11 cellular contexts compared by ENCODE assay signal in the genomic region with DNA sequence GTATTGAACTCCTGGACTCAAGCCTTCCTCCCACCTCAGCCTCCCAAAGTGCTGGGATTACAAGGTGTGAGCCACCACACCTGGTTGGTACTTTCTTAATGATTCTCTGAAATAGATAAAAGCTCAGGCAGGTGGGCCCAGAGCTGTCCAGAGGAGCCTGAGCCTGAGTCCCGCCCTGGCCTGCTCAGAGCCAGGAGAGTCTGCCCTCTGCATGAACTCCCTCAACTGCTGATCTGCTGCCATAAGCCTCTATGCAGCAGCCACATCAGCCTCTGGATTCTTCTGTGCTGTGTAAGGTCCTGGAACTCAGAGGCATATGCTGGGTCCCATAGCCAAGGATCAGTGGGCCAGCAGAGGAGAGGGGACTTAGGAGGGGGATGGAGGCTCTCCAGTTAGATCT. TPM values are rescaled to one million over a fixed set of nuclear protein-coding genes. Genes with fewer than 3 reads are reported as not detected.
DNase-seq lines count a peak whose midpoint lies in the region; ATAC-seq and TF ChIP-seq lines count a peak whose summit lies in the region.
"Had no signal": no experiment of that assay in that cellular context is flagged by ENCODE, and none has a peak within 500 bp of the region (broad histone marks: within the 10 kb centered on the region; RNA-seq: fewer than 3 reads in every experiment).

No MANE protein-coding gene starts in this region.

- POLR2A ChIA-PET in AG04449 (lab: Yijun Ruan, JAX), result no interaction called here
- POLR2A ChIA-PET in naive thymus-derived CD4-positive, alpha-beta T cell (lab: Charles Lee), result interaction anchor here (0.6 to 18.6 kb wide), 3 partner anchors 22 to 193 kb away, joined by 3 to 219 read pairs (median 5); partner anchors contain the start of gene DDIT4

- H3K27ac Mint-ChIP-seq in naive thymus-derived CD4-positive, alpha-beta T cell, result peak overlapping the region; percentile 75 to 98 (median 87)

- peaks cover 50 to 90% of the 10 kb centered on the region in 2 donors for H3K4me1 ChIP-seq in naive thymus-derived CD4-positive, alpha-beta T cell (ENCODE audit: control insufficient read depth in 2 of 2, insufficient read depth in 2 of 2, low read length in 2 of 2)

- H3K9me3 ChIP-seq in naive thymus-derived CD4-positive, alpha-beta T cell (ENCODE audit: control insufficient read depth in 2 of 3, low read length in 3 of 3), result no peaks in the 10 kb centered on the region

- DNase-seq in AG04449 (ENCODE audit: low read depth, low spot score), result peak; percentile 44
- peak; percentile 21 for DNase-seq in NCI-H69 (lab: John Stamatoyannopoulos, UW)
- DNase-seq in dedifferentiated amniotic fluid mesenchymal stem cell (ENCODE audit: extremely low spot score), result peak; percentile 64
- no peak for DNase-seq in naive thymus-derived CD4-positive, alpha-beta T cell
- DNase-seq in cerebellum (ENCODE audit: low spot score), result no peak
- DNase-seq in SW 1271 (lab: John Stamatoyannopoulos, UW), result no peak
- DNase-seq in NCI-H2196 treated with DMSO at 0.1 percent for 48 hours (lab: John Stamatoyannopoulos, UW; ENCODE audit: unreplicated experiment), result no peak
- DNase-seq: activated CD8-positive, alpha-beta memory T cell treated with anti-CD3 and anti-CD28 coated beads, Interleukin-2, amount 50 U/mL, for 4 hours; DMS79; NCI-H2107 had no signal

- H3K27me3 Mint-ChIP-seq in naive thymus-derived CD4-positive, alpha-beta T cell, result no peaks in the 10 kb centered on the region

- H3K4me3 Mint-ChIP-seq in naive thymus-derived CD4-positive, alpha-beta T cell, result peak overlapping the region in 9 of 10 donors; percentile 57 to 74 (median 63)

- TF ChIP-seq CTCF in AG04449 (IDR thresholded peaks at IDR 0.05; ENCODE audit: insufficient read depth, low read length, missing control alignments), result no peak

- TF ChIP-seq POLR2A in GM18505 (IDR thresholded peaks at IDR 0.05; ENCODE audit: borderline replicate concordance, extremely low read depth, insufficient read depth, insufficient read length), result no peak

- H3K36me3 ChIP-seq in naive thymus-derived CD4-positive, alpha-beta T cell (ENCODE audit: control insufficient read depth in 2 of 3, insufficient read depth in 3 of 3, low read length in 3 of 3), result no peaks in the 10 kb centered on the region

- ATAC-seq in naive thymus-derived CD4-positive, alpha-beta T cell, result no peak
- no peak for ATAC-seq in GM18505 (IDR thresholded peaks at IDR 0.05; ENCODE audit: unreplicated experiment)

- CTCF ChIA-PET in AG04449 (lab: Yijun Ruan, JAX), result interaction anchor here (1.6 kb wide), 1 partner anchor 9 kb away, joined by 4 read pairs; no protein-coding TSS in a partner anchor
- CTCF ChIA-PET in naive thymus-derived CD4-positive, alpha-beta T cell (lab: Charles Lee), result no interaction called here

- peak overlapping the region; percentile 6 for H3K27ac ChIP-seq in naive thymus-derived CD4-positive, alpha-beta T cell (ENCODE audit: low read depth, low read length)

- peaks cover 57 to 89% (median 78%) of the 10 kb centered on the region in 7 donors for H3K4me1 Mint-ChIP-seq in naive thymus-derived CD4-positive, alpha-beta T cell

- peaks cover 0 to 4% (median 0%) of the 10 kb centered on the region in 5 donors for H3K36me3 Mint-ChIP-seq in naive thymus-derived CD4-positive, alpha-beta T cell

- H3K9me3 Mint-ChIP-seq in naive thymus-derived CD4-positive, alpha-beta T cell, result no peaks in the 10 kb centered on the region

- intact Hi-C loops in naive thymus-derived CD4-positive, alpha-beta T cell (cut with micrococcal nuclease), result no loop called here

- no peaks in the 10 kb centered on the region for H3K27me3 ChIP-seq in naive thymus-derived CD4-positive, alpha-beta T cell (ENCODE audit: control insufficient read depth in 2 of 2, insufficient read depth in 2 of 2, low read length in 2 of 2)

- H3K4me3 ChIP-seq in AG04449 (ENCODE audit: low read depth, low read length), result no peak overlapping the region
- no peak overlapping the region for H3K4me3 ChIP-seq in naive thymus-derived CD4-positive, alpha-beta T cell (ENCODE audit: low read length)

RNA-seq across cellular contexts. Expression of gene DDIT4, which starts 23.1 kb away (rescaled TPM):
- 100 to 1,000 TPM in 3 of 5 experiments, 10 to 100 TPM in 2; 25.4 to 335 (median 135) TPM for total RNA-seq in naive thymus-derived CD4-positive, alpha-beta T cell
- polyA plus RNA-seq in naive thymus-derived CD4-positive, alpha-beta T cell, result 100 to 1,000 TPM in 1 of 2 donors, 10 to 100 TPM in 1; 80.4 to 219 TPM
- total RNA-seq in cerebellum, result 60.5 TPM

RNA-seq across cellular contexts. Expression of gene ASCC1, which starts 34.6 kb away (rescaled TPM):
- 10 to 100 TPM; 19.4 to 33.1 (median 24.2) TPM for total RNA-seq in naive thymus-derived CD4-positive, alpha-beta T cell
- 10 to 100 TPM; 25.2 to 27.1 TPM for polyA plus RNA-seq in naive thymus-derived CD4-positive, alpha-beta T cell
- 35.2 TPM for total RNA-seq in cerebellum

RNA-seq across cellular contexts. Expression of gene ANAPC16, which starts 34.9 kb away (rescaled TPM):
- 100 to 1,000 TPM in 3 of 5 experiments, 10 to 100 TPM in 2; 85.5 to 131 (median 105) TPM for total RNA-seq in naive thymus-derived CD4-positive, alpha-beta T cell
- polyA plus RNA-seq in naive thymus-derived CD4-positive, alpha-beta T cell, result 100 to 1,000 TPM; 318 to 445 TPM
- total RNA-seq in cerebellum, result 37.3 TPM

Comparison
In these comparisons a context has a peak if more than half of its experiments do, and no peak if none do; other contexts are left out.
1. DNase-seq: peak in AG04449 (single experiment), NCI-H69 (single experiment) and dedifferentiated amniotic fluid mesenchymal stem cell (single experiment); none in naive thymus-derived CD4-positive, alpha-beta T cell (0 of 9), cerebellum (single experiment), SW 1271 (0 of 2) and NCI-H2196 treated with DMSO at 0.1 percent for 48 hours (single experiment).